In the genomic region with DNA sequence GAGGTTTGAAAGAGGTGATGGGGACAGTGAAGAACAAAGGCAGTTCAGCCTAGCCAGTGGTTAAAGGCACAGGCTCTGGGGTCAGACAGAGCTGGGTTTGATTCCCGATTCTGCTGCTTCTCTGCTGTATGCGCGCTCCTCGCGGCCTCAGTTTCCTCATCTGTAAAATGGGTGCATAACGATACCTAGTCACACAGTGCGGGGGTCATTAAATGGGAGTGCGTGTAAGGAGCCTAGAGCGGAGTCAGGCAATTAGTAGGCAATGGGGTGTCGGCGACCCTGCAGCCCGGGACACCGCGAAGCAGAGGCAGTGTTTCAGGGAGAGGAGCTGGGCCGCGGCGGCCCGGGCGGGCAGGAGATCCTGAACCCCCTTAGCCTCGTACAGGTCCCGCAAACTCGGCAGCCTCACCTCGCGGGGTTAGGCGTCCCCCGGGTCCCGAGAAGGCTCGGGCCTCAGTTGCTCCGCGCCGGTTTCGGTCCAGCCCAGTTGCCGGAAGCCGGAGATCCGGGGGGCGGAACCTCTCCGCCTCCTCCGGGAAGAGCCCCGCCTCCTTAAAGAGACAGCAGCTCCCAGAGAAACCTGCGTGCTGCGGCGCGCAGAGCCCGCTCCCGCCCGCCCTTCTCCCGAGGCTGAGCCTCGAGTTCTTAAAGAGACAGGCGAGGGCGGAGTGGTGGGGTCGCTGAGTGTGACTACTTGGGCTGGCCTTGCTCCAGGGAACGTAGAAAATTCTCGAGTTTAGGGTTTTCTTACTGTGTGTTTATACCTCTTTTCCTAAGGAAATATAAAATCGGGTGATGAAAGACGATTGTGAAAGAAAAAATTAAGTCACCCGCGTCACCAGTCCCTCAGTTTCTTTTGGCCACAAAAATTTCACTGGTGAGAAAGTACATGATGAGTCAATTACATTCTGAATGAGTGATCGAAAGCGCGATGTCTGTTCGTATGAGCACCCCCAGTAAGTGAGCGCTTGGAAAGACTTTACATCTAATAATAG, we compare ENCODE assay signal across 1 cellular context.
TF ChIP-seq lines count a peak whose summit lies in the region.

A gene (minus strand): TSS at position 494 of the 995 bp plus-strand sequence. CDS start 860 bp downstream, outside the sequence.

TF ChIP-seq in liver, 16 proteins besides CTCF, POLR2A, EP300 and RAD21 (continued from another document):
- TF ChIP-seq, protein P1, sequence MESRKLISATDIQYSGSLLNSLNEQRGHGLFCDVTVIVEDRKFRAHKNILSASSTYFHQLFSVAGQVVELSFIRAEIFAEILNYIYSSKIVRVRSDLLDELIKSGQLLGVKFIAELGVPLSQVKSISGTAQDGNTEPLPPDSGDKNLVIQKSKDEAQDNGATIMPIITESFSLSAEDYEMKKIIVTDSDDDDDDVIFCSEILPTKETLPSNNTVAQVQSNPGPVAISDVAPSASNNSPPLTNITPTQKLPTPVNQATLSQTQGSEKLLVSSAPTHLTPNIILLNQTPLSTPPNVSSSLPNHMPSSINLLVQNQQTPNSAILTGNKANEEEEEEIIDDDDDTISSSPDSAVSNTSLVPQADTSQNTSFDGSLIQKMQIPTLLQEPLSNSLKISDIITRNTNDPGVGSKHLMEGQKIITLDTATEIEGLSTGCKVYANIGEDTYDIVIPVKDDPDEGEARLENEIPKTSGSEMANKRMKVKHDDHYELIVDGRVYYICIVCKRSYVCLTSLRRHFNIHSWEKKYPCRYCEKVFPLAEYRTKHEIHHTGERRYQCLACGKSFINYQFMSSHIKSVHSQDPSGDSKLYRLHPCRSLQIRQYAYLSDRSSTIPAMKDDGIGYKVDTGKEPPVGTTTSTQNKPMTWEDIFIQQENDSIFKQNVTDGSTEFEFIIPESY (IDR thresholded peaks at IDR 0.05): peak; percentile 15
- no peak for TF ChIP-seq FOXA2 (IDR thresholded peaks at IDR 0.05)
- peak; percentile 53 to 62 for TF ChIP-seq RXRA (IDR thresholded peaks at IDR 0.05)
- TF ChIP-seq, protein P2, sequence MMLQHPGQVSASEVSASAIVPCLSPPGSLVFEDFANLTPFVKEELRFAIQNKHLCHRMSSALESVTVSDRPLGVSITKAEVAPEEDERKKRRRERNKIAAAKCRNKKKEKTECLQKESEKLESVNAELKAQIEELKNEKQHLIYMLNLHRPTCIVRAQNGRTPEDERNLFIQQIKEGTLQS (IDR thresholded peaks at IDR 0.05): no peak
- TF ChIP-seq YY1 (IDR thresholded peaks at IDR 0.05): peak; percentile 40
- TF ChIP-seq EGR1 (IDR thresholded peaks at IDR 0.05; ENCODE audit: low read depth in 2 of 2): peak in 1 of 2 donors; percentile 64
